ENCODE assay signal across 8 cellular contexts in the genomic region with DNA sequence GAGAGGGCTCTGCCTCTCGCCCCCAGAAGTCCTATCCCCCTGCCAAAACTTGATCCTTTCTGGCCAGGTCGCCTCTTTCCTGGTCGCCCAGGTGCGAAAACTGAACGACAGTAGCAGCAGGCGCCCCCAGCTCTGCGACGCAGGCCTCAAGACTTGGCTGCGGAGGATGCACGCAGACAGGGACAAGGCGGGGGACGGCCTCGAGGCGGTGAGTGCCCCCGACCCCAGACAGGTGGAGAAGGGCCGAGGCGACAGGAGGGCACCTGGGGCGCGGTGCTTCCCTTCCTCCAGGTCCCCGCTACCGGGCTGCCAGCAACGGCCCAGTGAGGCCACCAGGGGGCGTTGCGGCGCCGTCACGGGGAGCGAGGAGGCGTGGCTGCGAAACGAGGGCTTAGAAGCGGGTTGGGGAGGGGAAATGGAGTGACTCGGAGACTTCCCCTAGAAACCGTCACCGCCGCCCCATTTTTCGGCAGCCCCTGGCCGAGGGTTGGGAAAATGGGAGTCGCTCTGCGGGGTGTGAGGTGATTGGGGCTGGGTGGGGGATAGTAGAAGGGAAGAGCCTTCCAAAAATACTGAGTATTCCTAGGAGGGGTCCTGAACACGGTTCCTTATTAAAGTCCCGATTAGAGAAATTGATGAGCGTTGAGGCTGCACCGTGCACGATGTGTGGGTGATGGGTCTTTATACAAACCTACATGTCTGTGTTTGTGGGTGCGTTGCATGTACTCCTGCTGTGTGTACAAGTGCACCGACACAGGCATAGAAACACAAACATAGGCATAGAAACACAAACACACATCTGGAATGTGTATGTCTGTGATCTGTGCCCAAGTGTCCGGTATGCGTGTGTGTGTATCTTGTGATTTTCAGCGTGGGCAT. TPM values are rescaled to one million over a fixed set of nuclear protein-coding genes. Genes with fewer than 3 reads are reported as not detected.
DNase-seq lines count a peak whose midpoint lies in the region; ATAC-seq and TF ChIP-seq lines count a peak whose summit lies in the region.

No MANE protein-coding gene starts in this region.

- no peak overlapping the region for H3K27ac ChIP-seq in coronary artery

- intact Hi-C loops in activated CD4-positive, alpha-beta T cell treated with anti-CD3 and anti-CD28 coated beads, Interleukin-2, amount 10 ng/mL, durations not matched to agents 24 days and 14 days (cut with micrococcal nuclease): loop anchor here (1.0 to 10.0 kb wide), 4 partner anchors 85 to 439 kb away; no protein-coding TSS in a partner anchor
- intact Hi-C loops in lower leg skin (cut with DNase I; ENCODE audit: low total_unique reads): loop anchor here (5.0 to 10.0 kb wide), 2 partner anchors 101 to 249 kb away; a partner anchor contains a TSS

- H3K9me3 Mint-ChIP-seq in activated CD4-positive, alpha-beta T cell treated with anti-CD3 and anti-CD28 coated beads, Interleukin-2, amount 10 ng/mL, durations not matched to agents 24 days and 14 days: no peaks in the 10 kb centered on the region

- H3K27ac Mint-ChIP-seq in activated CD4-positive, alpha-beta T cell treated with anti-CD3 and anti-CD28 coated beads, Interleukin-2, amount 10 ng/mL, durations not matched to agents 24 days and 14 days: no peak overlapping the region

- peak; percentile 90 for DNase-seq in AG08395 (ENCODE audit: low spot score)
- peak; percentile 25 to 86 for DNase-seq in NCI-H526 (lab: John Stamatoyannopoulos, UW)
- DNase-seq in activated CD4-positive, alpha-beta T cell treated with anti-CD3 and anti-CD28 coated beads, Interleukin-2, amount 10 ng/mL, durations not matched to agents 24 days and 14 days: peak; percentile 98
- peak; percentile 77 for DNase-seq in coronary artery (ENCODE audit: low spot score)
- peak; percentile 40 to 94 for DNase-seq in lower leg skin (ENCODE audit: low spot score in 2 of 2)
- DNase-seq in stimulated activated CD4-positive, alpha-beta T cell treated with anti-CD3 and anti-CD28 coated beads, TNF-alpha, amount 100 ng/mL, for 4 hours (ENCODE audit: low read depth in 3 of 3): peak; percentile 84 to 87 (median 87)

- peak overlapping the region; percentile 86 for H3K4me3 Mint-ChIP-seq in activated CD4-positive, alpha-beta T cell treated with anti-CD3 and anti-CD28 coated beads, Interleukin-2, amount 10 ng/mL, durations not matched to agents 24 days and 14 days

- ATAC-seq in GM18909 (IDR thresholded peaks at IDR 0.05; ENCODE audit: poor library complexity, unreplicated experiment): peak; percentile 72
- ATAC-seq in HG03460 (IDR thresholded peaks at IDR 0.05; ENCODE audit: unreplicated experiment): peak; percentile 89

- TF ChIP-seq CTCF in coronary artery (IDR thresholded peaks at IDR 0.05) (peak; percentile 93), lower leg skin (IDR thresholded peaks at IDR 0.05) (no peak)

- peaks cover 7% of the 10 kb centered on the region for H3K4me1 Mint-ChIP-seq in activated CD4-positive, alpha-beta T cell treated with anti-CD3 and anti-CD28 coated beads, Interleukin-2, amount 10 ng/mL, durations not matched to agents 24 days and 14 days

- H3K36me3 Mint-ChIP-seq in activated CD4-positive, alpha-beta T cell treated with anti-CD3 and anti-CD28 coated beads, Interleukin-2, amount 10 ng/mL, durations not matched to agents 24 days and 14 days (ENCODE audit: low read depth): no peaks in the 10 kb centered on the region

- no peak for TF ChIP-seq POLR2A in lower leg skin (IDR thresholded peaks at IDR 0.05)

- peaks cover 58% of the 10 kb centered on the region for H3K27me3 Mint-ChIP-seq in activated CD4-positive, alpha-beta T cell treated with anti-CD3 and anti-CD28 coated beads, Interleukin-2, amount 10 ng/mL, durations not matched to agents 24 days and 14 days

- 3 to 4% methylated on average over 44 to 49 of the region's 50 CpGs for WGBS in lower leg skin, 2 donors

- peak overlapping the region; percentile 59 for H3K4me3 ChIP-seq in coronary artery
- no peak overlapping the region for H3K4me3 ChIP-seq in lower leg skin (ENCODE audit: low read depth, poor library complexity, severe bottlenecking)

RNA-seq across cellular contexts. Expression of a gene that starts 44.6 kb away (rescaled TPM):
- not detected in 2 replicates for total RNA-seq in activated CD4-positive, alpha-beta T cell treated with anti-CD3 and anti-CD28 coated beads, Interleukin-2, amount 10 ng/mL, durations not matched to agents 24 days and 14 days
- total RNA-seq in lower leg skin: 10 to 100 TPM; 27.0 to 54.8 (median 45.9) TPM

Comparison
In these comparisons a context has a peak if more than half of its experiments do, and no peak if none do; other contexts are left out.
1. RNA of a gene that starts 44.6 kb away (total RNA-seq): 27.0 to 54.8 TPM in lower leg skin; not detected in activated CD4-positive, alpha-beta T cell treated with anti-CD3 and anti-CD28 coated beads, Interleukin-2, amount 10 ng/mL, durations not matched to agents 24 days and 14 days; every median in the first group is over 10 times any median in the second.
2. Peak in every context shown above with its lines, with median percentiles within 50 percentile points of each other: DNase-seq.